In the genomic region with DNA sequence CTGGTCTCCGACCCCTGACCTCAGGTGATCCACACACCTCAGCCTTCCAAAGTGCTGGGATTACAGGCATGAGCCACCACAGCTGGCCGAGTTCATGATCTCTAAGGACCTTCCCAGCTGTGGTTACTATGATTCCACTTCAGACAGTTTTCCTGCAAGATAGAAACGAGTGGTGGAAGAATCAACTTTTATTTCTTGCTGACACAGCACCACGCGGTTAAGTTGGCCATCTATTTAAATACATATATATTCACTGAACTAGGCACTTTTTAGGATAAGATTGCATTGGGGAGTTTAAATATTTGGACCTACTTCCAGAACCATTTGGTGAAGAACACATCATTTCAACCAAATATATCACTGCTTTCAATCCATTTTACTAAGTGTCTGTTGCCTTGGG, we compare ENCODE assay signal across 36 cellular contexts.
"Had no signal": no experiment of that assay in that cellular context is flagged by ENCODE, and none has a peak within 500 bp of the region (broad histone marks: within the 10 kb centered on the region; RNA-seq: fewer than 3 reads in every experiment).

No MANE protein-coding gene starts in this region.

- H3K9me3 ChIP-seq: MG63 had no signal

- H3K27me3 ChIP-seq: MG63 had no signal

- DNase-seq: MG63, MM.1S, MV-4-11, NCI-H1048, NCI-H1092, NCI-H1092 treated with DMSO at 0.1 percent for 48 hours, NCI-H1105, NCI-H1105 treated with DMSO at 0.1 percent for 48 hours, NCI-H1417, NCI-H1417 treated with DMSO at 0.1 percent for 48 hours, NCI-H1436, NCI-H1436 treated with DMSO at 0.1 percent for 48 hours, NCI-H146, NCI-H1694, NCI-H1694 treated with DMSO at 0.1 percent for 48 hours, NCI-H187, NCI-H187 treated with DMSO at 0.1 percent for 48 hours, NCI-H1930, NCI-H2029, NCI-H2029 treated with DMSO at 0.1 percent for 48 hours, NCI-H2081, NCI-H2081 treated with DMSO at 0.1 percent for 48 hours, NCI-H2107, NCI-H2171, NCI-H2171 treated with DMSO at 0.1 percent for 48 hours, NCI-H2227 treated with DMSO at 0.1 percent for 48 hours, NCI-H226, NCI-H345, NCI-H446, NCI-H446 treated with DMSO at 0.1 percent for 48 hours, NCI-H510A, NCI-H510A treated with DMSO at 0.1 percent for 48 hours, NCI-H524, NCI-H524 treated with DMSO at 0.1 percent for 48 hours, NCI-H526, NCI-H526 treated with DMSO at 0.1 percent for 48 hours had no signal

- H3K4me3 ChIP-seq: MG63 had no signal

- H3K36me3 ChIP-seq: MG63 had no signal
